Comparison of ENCODE assay signal across 8 cellular contexts in genomic region chr6:80106418-80107235, GRCh38. TPM values are rescaled to one million over a fixed set of nuclear protein-coding genes. Genes with fewer than 3 reads are reported as not detected.
DNase-seq lines count a peak whose midpoint lies in the region; ATAC-seq, FAIRE-seq and TF ChIP-seq lines count a peak whose summit lies in the region.

BCKDHB (plus strand) TSS chr6:80106671; CDS start chr6:80106694, 23 bp downstream.

- in situ Hi-C loops in ACHN (cut with HindIII; ENCODE audit: low pct_ligation_motif_present, low pct_unique_long_range_greater_than_20kb, low sequenced_read_pairs), result no loop called here

- TF ChIP-seq CTCF in WERI-Rb-1 (IDR thresholded peaks at IDR 0.05; ENCODE audit: low read depth, low read length) (no peak; the same call in 1 of the 2 replicates), bronchial epithelial cell (IDR thresholded peaks at IDR 0.05; ENCODE audit: insufficient read depth, low read length, severe bottlenecking) (no peak)

- DNase-seq in ACHN (peak; percentile 97), NCI-H2227 (lab: John Stamatoyannopoulos, UW; ENCODE audit: unreplicated experiment) (peak; percentile 97), WERI-Rb-1 (peak; percentile 99), bronchial epithelial cell (ENCODE audit: low read depth) (peak; percentile 95)

- H3K4me3 ChIP-seq in WERI-Rb-1 (ENCODE audit: low read depth, low read length), result peak within 1 kb of the TSS; percentile 83
- peak within 1 kb of the TSS; percentile 82 for H3K4me3 ChIP-seq in bronchial epithelial cell (ENCODE audit: low read depth, low read length)
- peak within 1 kb of the TSS; percentile 92 for H3K4me3 ChIP-seq in iPS-20b (ENCODE audit: low read length)
- H3K4me3 ChIP-seq in skin epidermis, result peak within 1 kb of the TSS; percentile 60 to 90 (median 73)

- peak; percentile 98 for ATAC-seq in GM18873 (IDR thresholded peaks at IDR 0.05; ENCODE audit: low FRiP score, unreplicated experiment)
- ATAC-seq in HG03139 (IDR thresholded peaks at IDR 0.05; ENCODE audit: unreplicated experiment), result peak; percentile 98

- H3K9me3 ChIP-seq in WERI-Rb-1 (ENCODE audit: severe bottlenecking) (no peaks in the 10 kb centered on the region), iPS-20b (ENCODE audit: insufficient read depth, low read depth, low read length) (no peaks in the 10 kb centered on the region)

- H3K27ac ChIP-seq in WERI-Rb-1, result peak within 1 kb of the TSS; percentile 76
- H3K27ac ChIP-seq in iPS-20b (ENCODE audit: low read length), result peak within 1 kb of the TSS; percentile 18
- H3K27ac ChIP-seq in skin epidermis, result peak within 1 kb of the TSS; percentile 26 to 85 (median 65)

- peaks cover 4% of the 10 kb centered on the region; the same call in 1 of the 2 replicates for H3K4me1 ChIP-seq in iPS-20b (ENCODE audit: insufficient read depth, low read length)

- H3K27me3 ChIP-seq in WERI-Rb-1 (ENCODE audit: insufficient read depth, low read depth, severe bottlenecking) (no peaks in the 10 kb centered on the region), bronchial epithelial cell (ENCODE audit: control insufficient read depth, insufficient read depth, low read length) (no peaks in the 10 kb centered on the region), iPS-20b (ENCODE audit: insufficient read depth, low read length) (no peaks in the 10 kb centered on the region)

- peak; percentile 75 for FAIRE-seq in bronchial epithelial cell (lab: Jason Lieb, UNC)

- H3K36me3 ChIP-seq in WERI-Rb-1 (no peaks in the 10 kb centered on the region), bronchial epithelial cell (ENCODE audit: control insufficient read depth, insufficient read depth, low read length) (no peaks in the 10 kb centered on the region), iPS-20b (ENCODE audit: insufficient read depth, low read depth, low read length) (no peaks in the 10 kb centered on the region)

- peak within 1 kb of the TSS; percentile 84 for H3K9ac ChIP-seq in iPS-20b (ENCODE audit: low read depth, low read length)

RNA-seq across cellular contexts. Expression of gene BCKDHB, which starts in this region (rescaled TPM):
- total RNA-seq in bronchial epithelial cell, result 9.1 and 15.0 TPM in 2 replicates

Comparison
In these comparisons a context has a peak if more than half of its experiments do, and no peak if none do; other contexts are left out.
1. Peak in every context shown above with its lines: DNase-seq, ATAC-seq, H3K4me3 ChIP-seq and H3K27ac ChIP-seq.
2. H3K27ac ChIP-seq: peak in every context shown above with its lines; median percentile 76 in WERI-Rb-1; 65 in skin epidermis; 18 in iPS-20b.